In genomic region chr13:46675016-46675415, GRCh38 we compare ENCODE assay signal across 14 cellular contexts.
DNase-seq lines count a peak whose midpoint lies in the region; TF ChIP-seq lines count a peak whose summit lies in the region.
"Had no signal": no experiment of that assay in that cellular context is flagged by ENCODE, and none has a peak within 500 bp of the region (broad histone marks: within the 10 kb centered on the region; RNA-seq: fewer than 3 reads in every experiment).

No MANE protein-coding gene starts in this region.

- H3K4me3 Mint-ChIP-seq in nephron progenitor cell: peak overlapping the region; percentile 25
- H3K4me3 Mint-ChIP-seq: B cell had no signal

- TF ChIP-seq CTCF in nephron progenitor cell (IDR thresholded peaks at IDR 0.05): no peak

- H3K27me3 Mint-ChIP-seq in nephron progenitor cell (ENCODE audit: low read depth, poor library complexity): no peaks in the 10 kb centered on the region
- H3K27me3 Mint-ChIP-seq: B cell had no signal

- H3K9me3 Mint-ChIP-seq in nephron progenitor cell: peaks cover 6% of the 10 kb centered on the region

- H3K4me1 Mint-ChIP-seq in nephron progenitor cell: peaks cover 49% of the 10 kb centered on the region

- H3K36me3 Mint-ChIP-seq in nephron progenitor cell (ENCODE audit: low read depth): peaks cover 29% of the 10 kb centered on the region

- DNase-seq in EH (ENCODE audit: low read depth) (peak; percentile 63), NCI-H1417 (lab: John Stamatoyannopoulos, UW) (peak in 2 of 3 experiments; percentile 52 to 89), SHP77 (lab: John Stamatoyannopoulos, UW) (peak; percentile 62 to 64), nephron progenitor cell (no peak), NOMO-1 treated with DMSO at 0.1 percent for 48 hours (lab: John Stamatoyannopoulos, UW; ENCODE audit: unreplicated experiment) (no peak), iPS-NIHi7 (ENCODE audit: extremely low spot score) (no peak), activated T-cell treated with anti-CD3 and anti-CD28 coated beads for 4 hours (no peak), SKM-1 (lab: John Stamatoyannopoulos, UW; ENCODE audit: unreplicated experiment) (no peak)
- DNase-seq: activated CD4-positive, alpha-beta T cell treated with anti-CD3 and anti-CD28 coated beads, Interleukin-2, amount 50 U/mL, for 1 hour; colonic mucosa; heart right ventricle; MG63; posterior cingulate gyrus had no signal

- peak overlapping the region; percentile 97 for H3K27ac Mint-ChIP-seq in nephron progenitor cell
- H3K27ac Mint-ChIP-seq: B cell had no signal

Comparison
In these comparisons a context has a peak if more than half of its experiments do, and no peak if none do; other contexts are left out.
1. DNase-seq: peak in EH (single experiment), NCI-H1417 (2 of 3) and SHP77 (2 of 2); none in nephron progenitor cell (single experiment), NOMO-1 treated with DMSO at 0.1 percent for 48 hours (single experiment), iPS-NIHi7 (single experiment), activated T-cell treated with anti-CD3 and anti-CD28 coated beads for 4 hours (single experiment) and SKM-1 (single experiment).